Comparison of ENCODE assay signal across 14 cellular contexts in genomic region chr3:72474775-72475174, GRCh38. TPM values are rescaled to one million over a fixed set of nuclear protein-coding genes. Genes with fewer than 3 reads are reported as not detected.
DNase-seq lines count a peak whose midpoint lies in the region; ATAC-seq and TF ChIP-seq lines count a peak whose summit lies in the region.
"Had no signal": no experiment of that assay in that cellular context is flagged by ENCODE, and none has a peak within 500 bp of the region (broad histone marks: within the 10 kb centered on the region; RNA-seq: fewer than 3 reads in every experiment).

No MANE protein-coding gene starts in this region.

- intact Hi-C loops in activated CD8-positive, alpha-beta T cell treated with anti-CD3 and anti-CD28 coated beads for 36 hours (cut with micrococcal nuclease) = no loop called here
- intact Hi-C loops in activated T-helper 2 cell treated with anti-CD3 and anti-CD28 coated beads, Interferon-gamma antibody, Interleukin-2, Interleukin-4, amounts not matched to agents 10 μg/mL and 5 μg/mL and 100 μg/mL, durations not matched to agents 14 hours and 24 hours and 36 hours (cut with micrococcal nuclease) = loop anchor here (1.0 to 2.0 kb wide), 3 partner anchors 9 to 46 kb away; no protein-coding TSS in a partner anchor

- TF ChIP-seq CTCF in activated CD8-positive, alpha-beta T cell treated with anti-CD3 and anti-CD28 coated beads for 36 hours (IDR thresholded peaks at IDR 0.05) = no peak
- TF ChIP-seq CTCF in smooth muscle cell (IDR thresholded peaks at IDR 0.05; ENCODE audit: borderline replicate concordance, insufficient read depth, poor library complexity, severe bottlenecking) = no peak

- H2AFZ ChIP-seq in trophoblast cell (ENCODE audit: insufficient read depth, low read length, poor library complexity) = no peak overlapping the region
- no peak overlapping the region for H2AFZ ChIP-seq in smooth muscle cell (ENCODE audit: low read depth)

- H4K12ac ChIP-seq in trophoblast cell (ENCODE audit: low read depth, low read length) = no peak overlapping the region

- no peaks in the 10 kb centered on the region for H3K36me3 Mint-ChIP-seq in activated CD8-positive, alpha-beta T cell treated with anti-CD3 and anti-CD28 coated beads for 36 hours (ENCODE audit: low read depth)
- H3K36me3 Mint-ChIP-seq in activated CD8-positive, alpha-beta T cell treated with anti-CD3 and anti-CD28 coated beads, Interleukin-2, amount 10 ng/mL, durations not matched to agents 7 days and 5 days (ENCODE audit: low read depth) = no peaks in the 10 kb centered on the region
- H3K36me3 Mint-ChIP-seq in activated T-helper 2 cell treated with anti-CD3 and anti-CD28 coated beads, Interferon-gamma antibody, Interleukin-2, Interleukin-4, amounts not matched to agents 10 μg/mL and 5 μg/mL and 100 μg/mL, durations not matched to agents 14 hours and 24 hours and 36 hours (ENCODE audit: low read depth) = peaks cover 5% of the 10 kb centered on the region

- H2BK5ac ChIP-seq in trophoblast cell (ENCODE audit: low read depth, low read length, poor library complexity) = no peak overlapping the region

- ATAC-seq in activated CD8-positive, alpha-beta T cell treated with anti-CD3 and anti-CD28 coated beads for 36 hours = no peak
- no peak for ATAC-seq in activated CD8-positive, alpha-beta T cell treated with anti-CD3 and anti-CD28 coated beads, Interleukin-2, amount 10 ng/mL, durations not matched to agents 7 days and 5 days

- CTCF ChIA-PET in activated CD8-positive, alpha-beta T cell treated with anti-CD3 and anti-CD28 coated beads for 36 hours (lab: Charles Lee) = no interaction called here
- CTCF ChIA-PET in activated CD8-positive, alpha-beta T cell treated with anti-CD3 and anti-CD28 coated beads, Interleukin-2, amount 10 ng/mL, durations not matched to agents 7 days and 5 days (lab: Charles Lee) = no interaction called here

- H3K4me1 Mint-ChIP-seq in activated CD8-positive, alpha-beta T cell treated with anti-CD3 and anti-CD28 coated beads for 36 hours (ENCODE audit: low read depth) = peaks cover 20% of the 10 kb centered on the region
- peaks cover 9% of the 10 kb centered on the region for H3K4me1 Mint-ChIP-seq in activated CD8-positive, alpha-beta T cell treated with anti-CD3 and anti-CD28 coated beads, Interleukin-2, amount 10 ng/mL, durations not matched to agents 7 days and 5 days (ENCODE audit: low read depth)
- peaks cover 48% of the 10 kb centered on the region for H3K4me1 Mint-ChIP-seq in activated T-helper 2 cell treated with anti-CD3 and anti-CD28 coated beads, Interferon-gamma antibody, Interleukin-2, Interleukin-4, amounts not matched to agents 10 μg/mL and 5 μg/mL and 100 μg/mL, durations not matched to agents 14 hours and 24 hours and 36 hours (ENCODE audit: low read depth)

- WGBS in trophoblast cell (ENCODE audit: extremely low coverage, insufficient coverage, insufficient read length) = no CpG with 5 or more reads among the region's 4 CpGs
- 95% methylated on average over 4 of the region's 4 CpGs for WGBS in smooth muscle cell (ENCODE audit: low lambda C conversion rate)

- no peaks in the 10 kb centered on the region for H3K27me3 Mint-ChIP-seq in activated CD8-positive, alpha-beta T cell treated with anti-CD3 and anti-CD28 coated beads for 36 hours
- H3K27me3 Mint-ChIP-seq in activated CD8-positive, alpha-beta T cell treated with anti-CD3 and anti-CD28 coated beads, Interleukin-2, amount 10 ng/mL, durations not matched to agents 7 days and 5 days (ENCODE audit: low read depth) = no peaks in the 10 kb centered on the region
- H3K27me3 Mint-ChIP-seq in activated T-helper 2 cell treated with anti-CD3 and anti-CD28 coated beads, Interferon-gamma antibody, Interleukin-2, Interleukin-4, amounts not matched to agents 10 μg/mL and 5 μg/mL and 100 μg/mL, durations not matched to agents 14 hours and 24 hours and 36 hours (ENCODE audit: low read depth) = no peaks in the 10 kb centered on the region

- H3K27me3 ChIP-seq in trophoblast cell (ENCODE audit: insufficient read depth, low read length) = no peaks in the 10 kb centered on the region
- H3K27me3 ChIP-seq in smooth muscle cell (ENCODE audit: low read depth) = no peaks in the 10 kb centered on the region

- H3K36me3 ChIP-seq in KOPT-K1 (ENCODE audit: insufficient read depth, low read length) (no peaks in the 10 kb centered on the region), trophoblast cell (ENCODE audit: control insufficient read depth in 1 of 2, insufficient read depth in 2 of 2, low read length in 2 of 2) (no peaks in the 10 kb centered on the region), smooth muscle cell (ENCODE audit: low read depth) (no peaks in the 10 kb centered on the region)

- H2BK12ac ChIP-seq in trophoblast cell (ENCODE audit: low read length) = no peak overlapping the region

- peak overlapping the region; percentile 50 for H3K27ac Mint-ChIP-seq in activated CD8-positive, alpha-beta T cell treated with anti-CD3 and anti-CD28 coated beads for 36 hours
- H3K27ac Mint-ChIP-seq in activated CD8-positive, alpha-beta T cell treated with anti-CD3 and anti-CD28 coated beads, Interleukin-2, amount 10 ng/mL, durations not matched to agents 7 days and 5 days = no peak overlapping the region
- peak overlapping the region; percentile 89 for H3K27ac Mint-ChIP-seq in activated T-helper 2 cell treated with anti-CD3 and anti-CD28 coated beads, Interferon-gamma antibody, Interleukin-2, Interleukin-4, amounts not matched to agents 10 μg/mL and 5 μg/mL and 100 μg/mL, durations not matched to agents 14 hours and 24 hours and 36 hours
- H3K27ac Mint-ChIP-seq: H9 had no signal

- no peaks in the 10 kb centered on the region for H4K20me1 ChIP-seq in smooth muscle cell (ENCODE audit: low read depth)

- H4K91ac ChIP-seq in trophoblast cell (ENCODE audit: low read depth, low read length) = peak overlapping the region; percentile 25

- no peak overlapping the region for H3K4me3 Mint-ChIP-seq in activated CD8-positive, alpha-beta T cell treated with anti-CD3 and anti-CD28 coated beads for 36 hours
- no peak overlapping the region for H3K4me3 Mint-ChIP-seq in activated CD8-positive, alpha-beta T cell treated with anti-CD3 and anti-CD28 coated beads, Interleukin-2, amount 10 ng/mL, durations not matched to agents 7 days and 5 days
- H3K4me3 Mint-ChIP-seq in activated T-helper 2 cell treated with anti-CD3 and anti-CD28 coated beads, Interferon-gamma antibody, Interleukin-2, Interleukin-4, amounts not matched to agents 10 μg/mL and 5 μg/mL and 100 μg/mL, durations not matched to agents 14 hours and 24 hours and 36 hours (ENCODE audit: low read depth) = peak overlapping the region; percentile 31
- H3K4me3 Mint-ChIP-seq: H9 had no signal

- H3K9me3 Mint-ChIP-seq in activated CD8-positive, alpha-beta T cell treated with anti-CD3 and anti-CD28 coated beads for 36 hours = no peaks in the 10 kb centered on the region
- H3K9me3 Mint-ChIP-seq in activated CD8-positive, alpha-beta T cell treated with anti-CD3 and anti-CD28 coated beads, Interleukin-2, amount 10 ng/mL, durations not matched to agents 7 days and 5 days (ENCODE audit: insufficient read depth) = no peaks in the 10 kb centered on the region
- H3K9me3 Mint-ChIP-seq in activated T-helper 2 cell treated with anti-CD3 and anti-CD28 coated beads, Interferon-gamma antibody, Interleukin-2, Interleukin-4, amounts not matched to agents 10 μg/mL and 5 μg/mL and 100 μg/mL, durations not matched to agents 14 hours and 24 hours and 36 hours = peaks cover 6% of the 10 kb centered on the region
- H3K9me3 Mint-ChIP-seq: H9 had no signal

- no peak overlapping the region for H3K23ac ChIP-seq in trophoblast cell (ENCODE audit: low read length)

- peaks cover 2% of the 10 kb centered on the region for H3K79me1 ChIP-seq in trophoblast cell (ENCODE audit: low read length)

- no peak overlapping the region for H3K4me2 ChIP-seq in trophoblast cell (ENCODE audit: low read length)
- no peak overlapping the region for H3K4me2 ChIP-seq in smooth muscle cell

- no peak overlapping the region for H3K14ac ChIP-seq in trophoblast cell (ENCODE audit: low read length)

- no peaks in the 10 kb centered on the region for H3F3A ChIP-seq in smooth muscle cell (ENCODE audit: low read depth)

- H3K27ac ChIP-seq in KOPT-K1 (ENCODE audit: low read depth, low read length, poor library complexity, severe bottlenecking) (peak overlapping the region; percentile 47), trophoblast cell (ENCODE audit: low read depth, low read length) (no peak overlapping the region), smooth muscle cell (ENCODE audit: low read depth) (no peak overlapping the region)

- no peak overlapping the region for H3K18ac ChIP-seq in trophoblast cell (ENCODE audit: low read length)

- POLR2A ChIA-PET in activated CD8-positive, alpha-beta T cell treated with anti-CD3 and anti-CD28 coated beads for 36 hours (lab: Charles Lee) = no interaction called here
- POLR2A ChIA-PET in activated CD8-positive, alpha-beta T cell treated with anti-CD3 and anti-CD28 coated beads, Interleukin-2, amount 10 ng/mL, durations not matched to agents 7 days and 5 days (lab: Charles Lee) = no interaction called here

- H3K9ac ChIP-seq in trophoblast cell (ENCODE audit: low read length) (no peak overlapping the region), smooth muscle cell (ENCODE audit: low read depth) (no peak overlapping the region)

- no peaks in the 10 kb centered on the region for H3K9me3 ChIP-seq in KOPT-K1 (ENCODE audit: insufficient read depth, low read length, poor library complexity, severe bottlenecking)
- no peaks in the 10 kb centered on the region for H3K9me3 ChIP-seq in trophoblast cell (ENCODE audit: insufficient read depth, low read depth, low read length)
- H3K9me3 ChIP-seq in smooth muscle cell (replicated peaks; ENCODE audit: low read depth) = no peaks in the 10 kb centered on the region

- no peak overlapping the region for H4K8ac ChIP-seq in trophoblast cell (ENCODE audit: low read depth, low read length)

- peaks cover 0 to 2% of the 10 kb centered on the region in 2 experiments for H3K4me1 ChIP-seq in trophoblast cell (ENCODE audit: control insufficient read depth in 1 of 2, insufficient read depth in 2 of 2, low read length in 2 of 2)
- H3K4me1 ChIP-seq in smooth muscle cell (ENCODE audit: low read depth) = no peaks in the 10 kb centered on the region

- no peak for DNase-seq in activated CD8-positive, alpha-beta T cell treated with anti-CD3 and anti-CD28 coated beads for 36 hours
- no peak for DNase-seq in activated CD8-positive, alpha-beta T cell treated with anti-CD3 and anti-CD28 coated beads, Interleukin-2, amount 10 ng/mL, durations not matched to agents 7 days and 5 days
- no peak for DNase-seq in activated T-helper 2 cell treated with anti-CD3 and anti-CD28 coated beads, Interferon-gamma antibody, Interleukin-2, Interleukin-4, amounts not matched to agents 10 μg/mL and 5 μg/mL and 100 μg/mL, durations not matched to agents 14 hours and 24 hours and 36 hours (ENCODE audit: low spot score)
- DNase-seq in trophoblast cell (no peak), GOT3 (lab: John Stamatoyannopoulos, UW) (no peak), smooth muscle cell (lab: John Stamatoyannopoulos, UW; ENCODE audit: unreplicated experiment) (no peak), NCI-H2196 treated with DMSO at 0.1 percent for 48 hours (lab: John Stamatoyannopoulos, UW; ENCODE audit: unreplicated experiment) (no peak)
- DNase-seq: C1 segment of cervical spinal cord, H9, NCI-H1436 treated with DMSO at 0.1 percent for 48 hours, NCI-H2081, NCI-H524 treated with DMSO at 0.1 percent for 48 hours, RPMI8226 had no signal

- no peak overlapping the region for H2AK5ac ChIP-seq in trophoblast cell (ENCODE audit: low read length)

- H3K4me3 ChIP-seq in trophoblast cell (ENCODE audit: low read depth, low read length) (no peak overlapping the region), smooth muscle cell (no peak overlapping the region)

- no peak overlapping the region for H3K4ac ChIP-seq in trophoblast cell (ENCODE audit: low read depth, low read length)

- no peak overlapping the region for H2BK120ac ChIP-seq in trophoblast cell (ENCODE audit: insufficient read depth, low read length, poor library complexity)

- H3K79me2 ChIP-seq in trophoblast cell (ENCODE audit: control insufficient read depth, insufficient read depth, low read length, poor library complexity) (no peaks in the 10 kb centered on the region), smooth muscle cell (ENCODE audit: low read depth) (no peaks in the 10 kb centered on the region)

RNA-seq across cellular contexts. Expression of gene RYBP, which starts 28.4 kb away (rescaled TPM):
- total RNA-seq in activated CD8-positive, alpha-beta T cell treated with anti-CD3 and anti-CD28 coated beads for 36 hours = 10 to 100 TPM; 19.1 to 19.4 TPM
- total RNA-seq in activated CD8-positive, alpha-beta T cell treated with anti-CD3 and anti-CD28 coated beads, Interleukin-2, amount 10 ng/mL, durations not matched to agents 7 days and 5 days = 1 to 10 TPM; 9.1 to 9.3 TPM
- 78.1 and 78.3 TPM in 2 replicates for total RNA-seq in activated T-helper 2 cell treated with anti-CD3 and anti-CD28 coated beads, Interferon-gamma antibody, Interleukin-2, Interleukin-4, amounts not matched to agents 10 μg/mL and 5 μg/mL and 100 μg/mL, durations not matched to agents 14 hours and 24 hours and 36 hours
- polyA plus RNA-seq in trophoblast cell (2013) = 44.7 and 45.0 TPM in 2 replicates
- 26.2 and 29.1 TPM in 2 replicates for total RNA-seq in smooth muscle cell
- 3.1 and 4.6 TPM in 2 replicates for polyA plus RNA-seq in smooth muscle cell
